Comparison of ENCODE assay signal across 8 cellular contexts in genomic region chr19:9847087-9847671, GRCh38. TPM values are rescaled to one million over a fixed set of nuclear protein-coding genes. Genes with fewer than 3 reads are reported as not detected.
DNase-seq lines count a peak whose midpoint lies in the region; ATAC-seq and TF ChIP-seq lines count a peak whose summit lies in the region.

No MANE protein-coding gene starts in this region.

- CTCF ChIA-PET in MCF 10A (lab: Yijun Ruan, JAX), result interaction anchor here (0.6 to 1.5 kb wide), 10 partner anchors 8 to 548 kb away, joined by 3 to 6 read pairs (median 4); partner anchors contain the start of gene PIN1

- H3K27ac Mint-ChIP-seq in MCF 10A (ENCODE audit: low read depth, unreplicated experiment), result peak overlapping the region; percentile 49

- 44% methylated on average over 9 of the region's 13 CpGs for WGBS in right lobe of liver (ENCODE audit: insufficient coverage, low coverage, low lambda C conversion rate, missing lambda C conversion rate)

- H3K4me3 ChIP-seq in breast epithelium (no peak overlapping the region), brain microvascular endothelial cell (ENCODE audit: low read depth, low read length) (no peak overlapping the region), right lobe of liver (no peak overlapping the region), subcutaneous abdominal adipose tissue (ENCODE audit: low read depth in 1 of 5, low read length in 5 of 5) (no peak overlapping the region)

- H3K9ac ChIP-seq in subcutaneous abdominal adipose tissue (ENCODE audit: low read length in 5 of 5), result peak overlapping the region in 1 of 5 donors; percentile 4

- ATAC-seq in SK-N-SH treated with all-trans-retinoic acid at 6 μM for 48 hours (peak; percentile 90), right lobe of liver (peak in 3 of 4 donors; percentile 29 to 59 (median 49)), HG03097 (IDR thresholded peaks at IDR 0.05; ENCODE audit: low FRiP score, unreplicated experiment) (no peak)

- BruUV-seq in MCF 10A (replicated peaks; lab: Mats Ljungman, UMichigan), result no TSS peak

- in situ Hi-C loops in brain microvascular endothelial cell (cut with HindIII; ENCODE audit: low pct_ligation_motif_present, low sequenced_read_pairs), result no loop called here

- DNase-seq in MCF 10A (ENCODE audit: unreplicated experiment), result peak; percentile 80
- no peak for DNase-seq in breast epithelium (ENCODE audit: low spot score in 2 of 2)
- peak; percentile 93 for DNase-seq in brain microvascular endothelial cell
- DNase-seq in right lobe of liver, result no peak
- DNase-seq in OCI-M2 (lab: John Stamatoyannopoulos, UW; ENCODE audit: unreplicated experiment), result no peak

- no peak overlapping the region for H3K4me3 Mint-ChIP-seq in MCF 10A (ENCODE audit: unreplicated experiment)

- H3K9me3 ChIP-seq in breast epithelium, result peaks cover 0 to 4% of the 10 kb centered on the region in 2 donors
- no peaks in the 10 kb centered on the region for H3K9me3 ChIP-seq in right lobe of liver
- peaks cover 0 to 6% (median 0%) of the 10 kb centered on the region in 5 donors for H3K9me3 ChIP-seq in subcutaneous abdominal adipose tissue (ENCODE audit: control insufficient read depth in 5 of 5, low read length in 5 of 5)

- H3K36me3 ChIP-seq in breast epithelium (no peaks in the 10 kb centered on the region), brain microvascular endothelial cell (replicated peaks) (peaks cover 32% of the 10 kb centered on the region), right lobe of liver (peaks cover 0 to 10% (median 2%) of the 10 kb centered on the region in 4 donors), subcutaneous abdominal adipose tissue (ENCODE audit: control insufficient read depth in 5 of 5, insufficient read depth in 5 of 5, low read length in 5 of 5) (peaks cover 0 to 94% (median 58%) of the 10 kb centered on the region in 5 donors)

- H3K27ac ChIP-seq in breast epithelium (peak overlapping the region in 1 of 2 donors; percentile 48), brain microvascular endothelial cell (peak overlapping the region; percentile 18), right lobe of liver (no peak overlapping the region), subcutaneous abdominal adipose tissue (ENCODE audit: low read depth, low read length) (peak overlapping the region; percentile 67)

- intact Hi-C loops in MCF 10A (cut with micrococcal nuclease) (no loop called here), breast epithelium (cut with DNase I; ENCODE audit: low total_unique reads) (no loop called here), right lobe of liver (cut with DNase I) (no loop called here)

- peak; percentile 68 for TF ChIP-seq CTCF in MCF 10A (IDR thresholded peaks at IDR 0.05; ENCODE audit: unreplicated experiment)
- peak in 1 of 3 donors; percentile 11 for TF ChIP-seq CTCF in breast epithelium (IDR thresholded peaks at IDR 0.05)
- TF ChIP-seq CTCF in brain microvascular endothelial cell (IDR thresholded peaks at IDR 0.05; ENCODE audit: low read depth, low read length, missing control alignments), result peak; percentile 95
- peak; percentile 16 to 25 (median 24) for TF ChIP-seq CTCF in right lobe of liver (IDR thresholded peaks at IDR 0.05)

- POLR2A ChIA-PET in MCF 10A (lab: Yijun Ruan, JAX), result no interaction called here

- H3K4me1 ChIP-seq in breast epithelium, result no peaks in the 10 kb centered on the region
- no peaks in the 10 kb centered on the region for H3K4me1 ChIP-seq in right lobe of liver
- peaks cover 0 to 39% (median 25%) of the 10 kb centered on the region in 5 donors for H3K4me1 ChIP-seq in subcutaneous abdominal adipose tissue (ENCODE audit: control insufficient read depth in 5 of 5, insufficient read depth in 5 of 5, low read length in 5 of 5)

- H3K36me3 Mint-ChIP-seq in MCF 10A (ENCODE audit: insufficient read depth, unreplicated experiment), result peaks cover 32% of the 10 kb centered on the region

- H3K4me1 Mint-ChIP-seq in MCF 10A (ENCODE audit: insufficient read depth, unreplicated experiment), result peaks cover 14% of the 10 kb centered on the region

- TF ChIP-seq POLR2A in breast epithelium (IDR thresholded peaks at IDR 0.05), result no peak
- no peak for TF ChIP-seq POLR2A in right lobe of liver (IDR thresholded peaks at IDR 0.05)

- H3K27me3 ChIP-seq in breast epithelium, result no peaks in the 10 kb centered on the region
- no peaks in the 10 kb centered on the region for H3K27me3 ChIP-seq in brain microvascular endothelial cell (replicated peaks)
- H3K27me3 ChIP-seq in right lobe of liver, result no peaks in the 10 kb centered on the region
- no peaks in the 10 kb centered on the region for H3K27me3 ChIP-seq in subcutaneous abdominal adipose tissue (ENCODE audit: control insufficient read depth in 5 of 5, insufficient read depth in 4 of 5, low read length in 5 of 5)

- H3K9me3 Mint-ChIP-seq in MCF 10A (ENCODE audit: unreplicated experiment), result no peaks in the 10 kb centered on the region

- H3K27me3 Mint-ChIP-seq in MCF 10A (ENCODE audit: insufficient read depth, unreplicated experiment), result no peaks in the 10 kb centered on the region

TF ChIP-seq in SK-N-SH treated with all-trans-retinoic acid at 6 μM for 48 hours, 23 proteins besides CTCF, POLR2A, EP300 and RAD21 (continues in another document):
- TF ChIP-seq RARB (CRISPR knock-in tag; IDR thresholded peaks at IDR 0.05) (no peak), TOX (CRISPR knock-in tag; IDR thresholded peaks at IDR 0.05; ENCODE audit: borderline replicate concordance) (no peak), ESRRG (CRISPR knock-in tag; IDR thresholded peaks at IDR 0.05) (no peak), PATZ1 (CRISPR knock-in tag; IDR thresholded peaks at IDR 0.05; ENCODE audit: borderline replicate concordance) (no peak), POU6F1 (CRISPR knock-in tag; IDR thresholded peaks at IDR 0.05; ENCODE audit: borderline replicate concordance, low read depth) (no peak), TSHZ2 (CRISPR knock-in tag; IDR thresholded peaks at IDR 0.05) (no peak), ZNF70 (CRISPR knock-in tag; IDR thresholded peaks at IDR 0.05) (no peak), ZC3H10 (CRISPR knock-in tag; IDR thresholded peaks at IDR 0.05) (no peak), ZNF565 (CRISPR knock-in tag; conservative IDR thresholded peaks at IDR 0.05; ENCODE audit: low read depth) (no peak), CSDC2 (CRISPR knock-in tag; IDR thresholded peaks at IDR 0.05) (no peak), PPARA (CRISPR knock-in tag; IDR thresholded peaks at IDR 0.05; ENCODE audit: borderline replicate concordance) (no peak)

RNA-seq across cellular contexts. Expression of gene PIN1, which starts 12.1 kb away (rescaled TPM):
- total RNA-seq in MCF 10A (2022) (54.6 and 61.4 TPM in 2 replicates), breast epithelium (100 to 1,000 TPM in 1 of 3 donors, 10 to 100 TPM in 2; 71.3 to 114 (median 73.4) TPM), right lobe of liver (10 to 100 TPM; 19.9 to 54.5 (median 24.8) TPM)

RNA-seq across cellular contexts. Expression of gene UBL5, which starts 19.5 kb away (rescaled TPM):
- 302 and 374 TPM in 2 replicates for total RNA-seq in MCF 10A (2022)
- total RNA-seq in breast epithelium, result 100 to 1,000 TPM; 381 to 489 (median 475) TPM
- 100 to 1,000 TPM; 152 to 303 (median 168) TPM for total RNA-seq in right lobe of liver

RNA-seq across cellular contexts. Expression of gene FBXL12, which starts 28.3 kb away (rescaled TPM):
- total RNA-seq in MCF 10A (2022), result 27.4 and 30.8 TPM in 2 replicates
- total RNA-seq in breast epithelium, result 10 to 100 TPM; 18.7 to 27.1 (median 19.7) TPM
- 10 to 100 TPM in 4 of 6 experiments, 1 to 10 TPM in 2; 9.8 to 18.4 (median 10.9) TPM for total RNA-seq in right lobe of liver

Comparison
In these comparisons a context has a peak if more than half of its experiments do, and no peak if none do; other contexts are left out.
1. DNase-seq: peak in MCF 10A (single experiment) and brain microvascular endothelial cell (single experiment); none in breast epithelium (0 of 2), right lobe of liver (0 of 3) and OCI-M2 (single experiment).
2. H3K27ac ChIP-seq: peak in brain microvascular endothelial cell (single experiment) and subcutaneous abdominal adipose tissue (single experiment); none in right lobe of liver (0 of 3).